8 cellular contexts compared by ENCODE assay signal in genomic region chr15:74790080-74790916, GRCh38. TPM values are rescaled to one million over a fixed set of nuclear protein-coding genes. Genes with fewer than 3 reads are reported as not detected.
A peak's percentile ranks its signal among the peaks of the same experiment; 100 is the strongest.
DNase-seq lines count a peak whose midpoint lies in the region; ATAC-seq and TF ChIP-seq lines count a peak whose summit lies in the region.

No MANE protein-coding gene starts in this region.

- intact Hi-C loops in left cardiac atrium (cut with DNase I) = no loop called here

- peak overlapping the region; percentile 98 for H3K27ac ChIP-seq in KOPT-K1 (ENCODE audit: low read depth, low read length, poor library complexity, severe bottlenecking)

- H3K27ac Mint-ChIP-seq in activated T-helper 17 cell treated with anti-CD3 and anti-CD28 coated beads, Interleukin-2, amount 50 U/mL, for 72 hours = peak overlapping the region; percentile 89
- no peak overlapping the region for H3K27ac Mint-ChIP-seq in endothelial cell (ENCODE audit: unreplicated experiment)

- no peaks in the 10 kb centered on the region for H3K27me3 Mint-ChIP-seq in activated T-helper 17 cell treated with anti-CD3 and anti-CD28 coated beads, Interleukin-2, amount 50 U/mL, for 72 hours
- peaks cover 2% of the 10 kb centered on the region for H3K27me3 Mint-ChIP-seq in endothelial cell (ENCODE audit: unreplicated experiment)

- no peaks in the 10 kb centered on the region for H3K27me3 ChIP-seq in skeletal muscle satellite cell (ENCODE audit: control insufficient read depth, insufficient read depth, low read length)

- DNase-seq in ELR (ENCODE audit: low read depth) = peak; percentile 92
- peak; percentile 87 for DNase-seq in left cardiac atrium
- no peak for DNase-seq in dedifferentiated amniotic fluid mesenchymal stem cell (ENCODE audit: extremely low spot score)
- DNase-seq in endothelial cell (ENCODE audit: low spot score) = no peak
- no peak for DNase-seq in NCI-H748 (lab: John Stamatoyannopoulos, UW; ENCODE audit: unreplicated experiment)

- H3K36me3 ChIP-seq in KOPT-K1 (ENCODE audit: insufficient read depth, low read length) (peaks cover 49% of the 10 kb centered on the region), skeletal muscle satellite cell (ENCODE audit: insufficient read depth, low read length) (peaks cover 7% of the 10 kb centered on the region)

- H3K36me3 Mint-ChIP-seq in activated T-helper 17 cell treated with anti-CD3 and anti-CD28 coated beads, Interleukin-2, amount 50 U/mL, for 72 hours (ENCODE audit: low read depth) = peaks cover 76% of the 10 kb centered on the region
- H3K36me3 Mint-ChIP-seq in endothelial cell (ENCODE audit: low read depth, unreplicated experiment) = no peaks in the 10 kb centered on the region

- peaks cover 38% of the 10 kb centered on the region for H3K4me1 ChIP-seq in skeletal muscle satellite cell (ENCODE audit: control insufficient read depth, insufficient read depth, low read length)

- no peaks in the 10 kb centered on the region for H3K9me3 Mint-ChIP-seq in activated T-helper 17 cell treated with anti-CD3 and anti-CD28 coated beads, Interleukin-2, amount 50 U/mL, for 72 hours
- no peaks in the 10 kb centered on the region for H3K9me3 Mint-ChIP-seq in endothelial cell (ENCODE audit: unreplicated experiment)

- H3K4me3 ChIP-seq in skeletal muscle satellite cell (ENCODE audit: low read length) = peak overlapping the region; percentile 7

- H3K4me1 Mint-ChIP-seq in activated T-helper 17 cell treated with anti-CD3 and anti-CD28 coated beads, Interleukin-2, amount 50 U/mL, for 72 hours = peaks cover 56% of the 10 kb centered on the region
- H3K4me1 Mint-ChIP-seq in endothelial cell (ENCODE audit: unreplicated experiment) = peaks cover 30% of the 10 kb centered on the region

- no peak for TF ChIP-seq CTCF in endothelial cell (IDR thresholded peaks at IDR 0.05; ENCODE audit: unreplicated experiment)

- peak; percentile 25 for ATAC-seq in activated T-helper 17 cell treated with anti-CD3 and anti-CD28 coated beads, Interleukin-2, amount 50 U/mL, for 72 hours (replicated peaks)
- ATAC-seq in left cardiac atrium = peak; percentile 39 to 44

- H3K4me2 ChIP-seq in skeletal muscle satellite cell (ENCODE audit: low read length) = peak overlapping the region; percentile 67

- H3K9me3 ChIP-seq in KOPT-K1 (ENCODE audit: insufficient read depth, low read length, poor library complexity, severe bottlenecking) = no peaks in the 10 kb centered on the region
- no peaks in the 10 kb centered on the region for H3K9me3 ChIP-seq in skeletal muscle satellite cell (replicated peaks; ENCODE audit: low read length)

- peak overlapping the region; percentile 84 for H3K4me3 Mint-ChIP-seq in activated T-helper 17 cell treated with anti-CD3 and anti-CD28 coated beads, Interleukin-2, amount 50 U/mL, for 72 hours
- no peak overlapping the region for H3K4me3 Mint-ChIP-seq in endothelial cell (ENCODE audit: unreplicated experiment)

- H3K9ac ChIP-seq in skeletal muscle satellite cell (ENCODE audit: low read depth, low read length) = peak overlapping the region; percentile 66

RNA-seq across cellular contexts. Expression of gene CSK, which starts 8.4 kb away (rescaled TPM):
- 100 to 1,000 TPM; 176 to 316 TPM for total RNA-seq in activated T-helper 17 cell treated with anti-CD3 and anti-CD28 coated beads, Interleukin-2, amount 50 U/mL, for 72 hours
- total RNA-seq in left cardiac atrium = 10 to 100 TPM; 49.7 to 59.2 TPM
- 40.1 and 40.8 TPM in 2 replicates for total RNA-seq in skeletal muscle satellite cell (2012; rRNA removed)
- 100 TPM for total RNA-seq in endothelial cell (ENCODE audit: unreplicated experiment)

RNA-seq across cellular contexts. Expression of gene LMAN1L, which starts 22.3 kb away (rescaled TPM):
- total RNA-seq in activated T-helper 17 cell treated with anti-CD3 and anti-CD28 coated beads, Interleukin-2, amount 50 U/mL, for 72 hours = 1 to 10 TPM in 1 of 2 donors, under 1 TPM in 1; 0.82 to 1.6 TPM
- total RNA-seq in left cardiac atrium = 100 to 1,000 TPM in 1 of 2 donors, 10 to 100 TPM in 1; 72.9 to 110 TPM
- total RNA-seq in skeletal muscle satellite cell (2012; rRNA removed) = under 0.01 TPM in 1 of 2 replicates, not detected in the other
- total RNA-seq in endothelial cell (ENCODE audit: unreplicated experiment) = not detected

RNA-seq across cellular contexts. Expression of gene CPLX3, which starts 36.1 kb away (rescaled TPM):
- total RNA-seq in activated T-helper 17 cell treated with anti-CD3 and anti-CD28 coated beads, Interleukin-2, amount 50 U/mL, for 72 hours = under 1 TPM; 0.15 to 0.19 TPM
- total RNA-seq in left cardiac atrium (10 to 100 TPM; 11.0 to 24.5 TPM), endothelial cell (ENCODE audit: unreplicated experiment) (not detected)
- total RNA-seq in skeletal muscle satellite cell (2012; rRNA removed) = not detected in 2 replicates

RNA-seq across cellular contexts. Expression of gene CYP1A2, which starts 41.7 kb away (rescaled TPM):
- not detected for total RNA-seq in activated T-helper 17 cell treated with anti-CD3 and anti-CD28 coated beads, Interleukin-2, amount 50 U/mL, for 72 hours
- total RNA-seq in left cardiac atrium (under 1 TPM in 1 of 2 donors, not detected in 1; 0.12 TPM), endothelial cell (ENCODE audit: unreplicated experiment) (not detected)
- total RNA-seq in skeletal muscle satellite cell (2012; rRNA removed) = not detected in 2 replicates

RNA-seq across cellular contexts. Expression of gene ULK3, which starts 52.7 kb away (rescaled TPM):
- total RNA-seq in activated T-helper 17 cell treated with anti-CD3 and anti-CD28 coated beads, Interleukin-2, amount 50 U/mL, for 72 hours = 10 to 100 TPM; 44.1 to 46.7 TPM
- total RNA-seq in left cardiac atrium = 10 to 100 TPM; 35.3 to 41.4 TPM
- total RNA-seq in skeletal muscle satellite cell (2012; rRNA removed) = 21.3 and 27.1 TPM in 2 replicates
- total RNA-seq in endothelial cell (ENCODE audit: unreplicated experiment) = 25.6 TPM

Comparison
In these comparisons a context has a peak if more than half of its experiments do, and no peak if none do; other contexts are left out.
1. DNase-seq: peak in ELR (single experiment) and left cardiac atrium (single experiment); none in dedifferentiated amniotic fluid mesenchymal stem cell (single experiment), endothelial cell (single experiment) and NCI-H748 (single experiment).
2. RNA of gene LMAN1L, which starts 22.3 kb away (total RNA-seq): 72.9 to 110 TPM in left cardiac atrium; 0.82 to 1.6 TPM in activated T-helper 17 cell treated with anti-CD3 and anti-CD28 coated beads, Interleukin-2, amount 50 U/mL, for 72 hours and not detected in endothelial cell (single experiment); every median in the first group is over 10 times any median in the second.
3. RNA of gene CPLX3, which starts 36.1 kb away (total RNA-seq): 11.0 to 24.5 TPM in left cardiac atrium; 0.15 to 0.19 TPM in activated T-helper 17 cell treated with anti-CD3 and anti-CD28 coated beads, Interleukin-2, amount 50 U/mL, for 72 hours and not detected in endothelial cell (single experiment); every median in the first group is over 10 times any median in the second.